In genomic region chr4:1870328-1870577, GRCh38 we compare ENCODE assay signal across 8 cellular contexts. TPM values are rescaled to one million over a fixed set of nuclear protein-coding genes. Genes with fewer than 3 reads are reported as not detected.
DNase-seq lines count a peak whose midpoint lies in the region; ATAC-seq, FAIRE-seq and TF ChIP-seq lines count a peak whose summit lies in the region.

No MANE protein-coding gene starts in this region.

- TF ChIP-seq POLR2A in adrenal gland (IDR thresholded peaks at IDR 0.05) = no peak

- peak overlapping the region in 3 of 4 donors; percentile 58 to 67 (median 62) for H3K4me3 ChIP-seq in adrenal gland
- H3K4me3 ChIP-seq in right atrium auricular region = peak overlapping the region; percentile 65 to 84
- H3K4me3 ChIP-seq in psoas muscle = peak overlapping the region; percentile 89

- H3K9me3 ChIP-seq in ES-I3 (ENCODE audit: control insufficient read depth, insufficient read depth, low read length) = no peaks in the 10 kb centered on the region
- no peaks in the 10 kb centered on the region for H3K9me3 ChIP-seq in adrenal gland (replicated peaks in 1 of 3)
- no peaks in the 10 kb centered on the region for H3K9me3 ChIP-seq in right atrium auricular region
- no peaks in the 10 kb centered on the region for H3K9me3 ChIP-seq in psoas muscle

- ATAC-seq in HG02610 (IDR thresholded peaks at IDR 0.05; ENCODE audit: unreplicated experiment) (peak; percentile 44), psoas muscle (peak; percentile 61 to 80 (median 64))

- 0 to 6% (median 1%) methylated on average over 6 to 22 of the region's 22 CpGs for WGBS in adrenal gland, 4 donors
- WGBS in psoas muscle, 3 donors = 1 to 5% (median 1%) methylated on average over 13 to 22 of the region's 22 CpGs

- H3K9ac ChIP-seq in ES-I3 (ENCODE audit: low read depth, low read length) = peak overlapping the region; percentile 72

- FAIRE-seq in urothelium cell line (lab: Jason Lieb, UNC) = no peak

- H3K27ac ChIP-seq in adrenal gland (peak overlapping the region; percentile 89 to 99 (median 98)), right atrium auricular region (peak overlapping the region; percentile 98 to 99), psoas muscle (peak overlapping the region; percentile 95)

- no peaks in the 10 kb centered on the region for H3K27me3 ChIP-seq in adrenal gland
- H3K27me3 ChIP-seq in right atrium auricular region = no peaks in the 10 kb centered on the region
- peaks cover 0 to 13% (median 7%) of the 10 kb centered on the region in 3 donors for H3K27me3 ChIP-seq in psoas muscle (ENCODE audit: insufficient read depth in 3 of 3, low read length in 2 of 3)

- H3K36me3 ChIP-seq in ES-I3 (ENCODE audit: insufficient read depth, low read length) = no peaks in the 10 kb centered on the region
- H3K36me3 ChIP-seq in adrenal gland (replicated peaks in 1 of 2) = no peaks in the 10 kb centered on the region
- H3K36me3 ChIP-seq in right atrium auricular region = no peaks in the 10 kb centered on the region
- H3K36me3 ChIP-seq in psoas muscle (ENCODE audit: insufficient read depth in 1 of 2, low read depth in 1 of 2) = no peaks in the 10 kb centered on the region

- intact Hi-C loops in adrenal gland (cut with DNase I) = no loop called here
- intact Hi-C loops in psoas muscle (cut with DNase I) = no loop called here

- peak; percentile 70 for DNase-seq in NCI-H1105 treated with DMSO at 0.1 percent for 48 hours (lab: John Stamatoyannopoulos, UW)
- peak; percentile 84 for DNase-seq in SW480 (ENCODE audit: low spot score)
- peak; percentile 80 to 92 (median 87) for DNase-seq in adrenal gland
- DNase-seq in right atrium auricular region (ENCODE audit: low spot score) = peak; percentile 86
- peak; percentile 85 to 87 for DNase-seq in psoas muscle
- peak; percentile 73 for DNase-seq in urothelium cell line (ENCODE audit: low spot score)

- H3K4me1 ChIP-seq in ES-I3 (ENCODE audit: insufficient read depth, low read length) (peaks cover 9% of the 10 kb centered on the region), adrenal gland (replicated peaks in 1 of 2) (peaks cover 7 to 25% of the 10 kb centered on the region in 2 donors), right atrium auricular region (peaks cover 0 to 15% of the 10 kb centered on the region in 2 donors), psoas muscle (peaks cover 22% of the 10 kb centered on the region)

- TF ChIP-seq CTCF in adrenal gland (IDR thresholded peaks at IDR 0.05) (no peak), right atrium auricular region (IDR thresholded peaks at IDR 0.05) (no peak), psoas muscle (IDR thresholded peaks at IDR 0.05) (no peak)

RNA-seq across cellular contexts. Expression of gene NSD2, which starts 0.9 kb away (rescaled TPM):
- 100 to 1,000 TPM in 1 of 8 donors, 10 to 100 TPM in 7; 19.5 to 187 (median 28.4) TPM for total RNA-seq in adrenal gland
- 10 to 100 TPM; 11.1 to 21.1 (median 17.6) TPM for polyA plus RNA-seq in adrenal gland
- 10 to 100 TPM; 23.8 to 36.3 TPM for total RNA-seq in right atrium auricular region
- 10 to 100 TPM; 21.2 to 36.0 (median 25.2) TPM for total RNA-seq in psoas muscle
- polyA plus RNA-seq in psoas muscle = 10 to 100 TPM in 1 of 3 donors, 1 to 10 TPM in 2; 5.6 to 19.2 (median 6.7) TPM

RNA-seq across cellular contexts. Expression of gene LETM1, which starts 14.3 kb away (rescaled TPM):
- total RNA-seq in adrenal gland (100 to 1,000 TPM in 1 of 8 donors, 10 to 100 TPM in 7; 27.0 to 117 (median 41.1) TPM), right atrium auricular region (10 to 100 TPM; 32.1 to 34.5 TPM), psoas muscle (10 to 100 TPM; 26.8 to 50.3 (median 40.1) TPM)
- polyA plus RNA-seq in adrenal gland (10 to 100 TPM; 20.8 to 36.0 (median 21.3) TPM), psoas muscle (10 to 100 TPM; 14.1 to 26.1 (median 25.1) TPM)

Comparison
In these comparisons a context has a peak if more than half of its experiments do, and no peak if none do; other contexts are left out.
1. Peak in every context shown above with its lines: DNase-seq, ATAC-seq, H3K4me3 ChIP-seq and H3K27ac ChIP-seq.